8 cellular contexts compared by ENCODE assay signal in genomic region chr13:50085063-50085462, GRCh38.
DNase-seq lines count a peak whose midpoint lies in the region; ATAC-seq, FAIRE-seq and TF ChIP-seq lines count a peak whose summit lies in the region.

No MANE protein-coding gene starts in this region.

- ATAC-seq in activated naive CD8-positive, alpha-beta T cell treated with anti-CD3 and anti-CD28 coated beads, Interleukin-2, amount 50 U/mL, for 24 hours, result no peak
- ATAC-seq in upper lobe of right lung (no peak), HG02588 (IDR thresholded peaks at IDR 0.05; ENCODE audit: unreplicated experiment) (no peak), HG03095 (IDR thresholded peaks at IDR 0.05; ENCODE audit: unreplicated experiment) (no peak)

- DNase-seq in NCI-H1694 (lab: John Stamatoyannopoulos, UW) (peak; percentile 45), NCI-H1694 treated with DMSO at 0.1 percent for 48 hours (lab: John Stamatoyannopoulos, UW) (no peak), LoVo (ENCODE audit: low spot score) (peak; percentile 39), kidney (no peak), upper lobe of right lung (no peak)
- no peak for DNase-seq in activated naive CD8-positive, alpha-beta T cell treated with anti-CD3 and anti-CD28 coated beads, Interleukin-2, amount 50 U/mL, for 24 hours

- peak; percentile 80 for FAIRE-seq in kidney (lab: Jason Lieb, UNC)

- H3K27ac ChIP-seq in kidney (ENCODE audit: low read depth in 2 of 2, low read length in 2 of 2) (no peak overlapping the region), upper lobe of right lung (no peak overlapping the region)

- H3K4me1 ChIP-seq in kidney (ENCODE audit: control insufficient read depth in 1 of 2, insufficient read depth in 1 of 2, low read depth in 1 of 2, low read length in 2 of 2) (peaks cover 8 to 11% of the 10 kb centered on the region in 2 donors), upper lobe of right lung (peaks cover 21% of the 10 kb centered on the region)

- no peak overlapping the region for H3K9ac ChIP-seq in kidney (ENCODE audit: low read length in 2 of 2)

- intact Hi-C loops in kidney (cut with DNase I), result no loop called here
- intact Hi-C loops in upper lobe of right lung (cut with DNase I), result no loop called here

- H3K4me1 Mint-ChIP-seq in activated naive CD8-positive, alpha-beta T cell treated with anti-CD3 and anti-CD28 coated beads, Interleukin-2, amount 50 U/mL, for 24 hours, result peaks cover 42% of the 10 kb centered on the region

- H3K36me3 Mint-ChIP-seq in activated naive CD8-positive, alpha-beta T cell treated with anti-CD3 and anti-CD28 coated beads, Interleukin-2, amount 50 U/mL, for 24 hours (ENCODE audit: low read depth), result peaks cover 20% of the 10 kb centered on the region

- H3K27ac Mint-ChIP-seq in activated naive CD8-positive, alpha-beta T cell treated with anti-CD3 and anti-CD28 coated beads, Interleukin-2, amount 50 U/mL, for 24 hours, result no peak overlapping the region

- no peaks in the 10 kb centered on the region for H3K27me3 ChIP-seq in upper lobe of right lung

- H3K9me3 Mint-ChIP-seq in activated naive CD8-positive, alpha-beta T cell treated with anti-CD3 and anti-CD28 coated beads, Interleukin-2, amount 50 U/mL, for 24 hours, result no peaks in the 10 kb centered on the region

- H3K4me3 Mint-ChIP-seq in activated naive CD8-positive, alpha-beta T cell treated with anti-CD3 and anti-CD28 coated beads, Interleukin-2, amount 50 U/mL, for 24 hours, result peak overlapping the region; percentile 32

- TF ChIP-seq CTCF in kidney (IDR thresholded peaks at IDR 0.05; ENCODE audit: borderline replicate concordance, extremely low read depth, insufficient read depth) (peak; percentile 47), upper lobe of right lung (IDR thresholded peaks at IDR 0.05) (peak; percentile 61)

- H3K4me3 ChIP-seq in kidney (ENCODE audit: low read length in 2 of 2), result peak overlapping the region; percentile 55 to 64
- H3K4me3 ChIP-seq in upper lobe of right lung, result peak overlapping the region; percentile 15

- H3K36me3 ChIP-seq in kidney (ENCODE audit: control insufficient read depth in 1 of 2, insufficient read depth in 2 of 2, low read length in 2 of 2) (no peaks in the 10 kb centered on the region), upper lobe of right lung (no peaks in the 10 kb centered on the region)

- H3K9me3 ChIP-seq in kidney (ENCODE audit: control insufficient read depth in 1 of 2, low read length in 2 of 2) (no peaks in the 10 kb centered on the region), upper lobe of right lung (no peaks in the 10 kb centered on the region)

- H3K27me3 Mint-ChIP-seq in activated naive CD8-positive, alpha-beta T cell treated with anti-CD3 and anti-CD28 coated beads, Interleukin-2, amount 50 U/mL, for 24 hours, result peaks cover 5% of the 10 kb centered on the region

Comparison
In these comparisons a context has a peak if more than half of its experiments do, and no peak if none do; other contexts are left out.
1. DNase-seq: peak in NCI-H1694 (single experiment) and LoVo (single experiment); none in NCI-H1694 treated with DMSO at 0.1 percent for 48 hours (single experiment), activated naive CD8-positive, alpha-beta T cell treated with anti-CD3 and anti-CD28 coated beads, Interleukin-2, amount 50 U/mL, for 24 hours (single experiment), kidney (single experiment) and upper lobe of right lung (single experiment).